ENCODE assay signal across 21 cellular contexts in genomic region chr10:66827353-66827752, GRCh38.
DNase-seq lines count a peak whose midpoint lies in the region; ATAC-seq and TF ChIP-seq lines count a peak whose summit lies in the region.
"Had no signal": no experiment of that assay in that cellular context is flagged by ENCODE, and none has a peak within 500 bp of the region (broad histone marks: within the 10 kb centered on the region; RNA-seq: fewer than 3 reads in every experiment).

No MANE protein-coding gene starts in this region.

- intact Hi-C loops in thyroid gland (cut with DNase I) (no loop called here), stomach (cut with DNase I; ENCODE audit: low total_unique reads) (no loop called here)

- H4K8ac ChIP-seq in mesenchymal stem cell (ENCODE audit: low read length), result no peak overlapping the region

- no peaks in the 10 kb centered on the region for H3K36me3 ChIP-seq in mesenchymal stem cell (ENCODE audit: control insufficient read depth in 1 of 2, insufficient read depth in 2 of 2, low read depth in 1 of 2, low read length in 2 of 2)
- no peaks in the 10 kb centered on the region for H3K36me3 ChIP-seq in thyroid gland
- H3K36me3 ChIP-seq in stomach, result no peaks in the 10 kb centered on the region
- H3K36me3 ChIP-seq: BLaER1, heart right ventricle, upper lobe of left lung had no signal

- H3K27me3 Mint-ChIP-seq in chondrocyte (ENCODE audit: low read depth), result no peaks in the 10 kb centered on the region
- H3K27me3 Mint-ChIP-seq: activated CD4-positive, alpha-beta T cell treated with anti-CD3 and anti-CD28 coated beads, Interleukin-2, amount 10 ng/mL, durations not matched to agents 24 days and 14 days; effector memory CD8-positive, alpha-beta T cell; naive thymus-derived CD4-positive, alpha-beta T cell had no signal

- no peak overlapping the region for H2BK12ac ChIP-seq in mesenchymal stem cell (ENCODE audit: low read length in 2 of 2)

- H3K4ac ChIP-seq in mesenchymal stem cell (ENCODE audit: low read depth in 1 of 2, low read length in 2 of 2), result no peak overlapping the region

- H2BK15ac ChIP-seq in mesenchymal stem cell (ENCODE audit: low read depth, poor library complexity, severe bottlenecking), result no peak overlapping the region

- H3K36me3 Mint-ChIP-seq in chondrocyte (ENCODE audit: low read depth), result no peaks in the 10 kb centered on the region
- H3K36me3 Mint-ChIP-seq: naive thymus-derived CD4-positive, alpha-beta T cell had no signal

- no peaks in the 10 kb centered on the region for H3K9me3 Mint-ChIP-seq in chondrocyte (ENCODE audit: low read depth)
- H3K9me3 Mint-ChIP-seq: activated CD4-positive, alpha-beta T cell treated with anti-CD3 and anti-CD28 coated beads, Interleukin-2, amount 10 ng/mL, durations not matched to agents 24 days and 14 days had no signal

- no peak overlapping the region for H3K14ac ChIP-seq in mesenchymal stem cell (ENCODE audit: low read length in 2 of 2)

- H3K23ac ChIP-seq in mesenchymal stem cell (ENCODE audit: low read length in 2 of 2), result no peak overlapping the region

- H4K91ac ChIP-seq in mesenchymal stem cell (ENCODE audit: low read length), result no peak overlapping the region

- WGBS in mesenchymal stem cell, result no CpG with 5 or more reads among the region's 1 CpG
- WGBS in thyroid gland, 2 donors, result 69 to 83% methylated on average over 1 of the region's 1 CpG
- WGBS in stomach, 5 donors, result 59 to 85% (median 72%) methylated on average over 1 of the region's 1 CpG

- H2AFZ ChIP-seq in mesenchymal stem cell (ENCODE audit: low read depth, low read length), result no peak overlapping the region

- H3K18ac ChIP-seq in mesenchymal stem cell (ENCODE audit: low read depth in 1 of 2, low read length in 2 of 2), result no peak overlapping the region

- H2BK5ac ChIP-seq in mesenchymal stem cell (ENCODE audit: low read depth, low read length, poor library complexity, severe bottlenecking), result no peak overlapping the region

- H3K4me1 ChIP-seq in mesenchymal stem cell (ENCODE audit: control insufficient read depth, insufficient read depth, low read depth, low read length), result peaks cover 2% of the 10 kb centered on the region
- no peaks in the 10 kb centered on the region for H3K4me1 ChIP-seq in thyroid gland
- H3K4me1 ChIP-seq in stomach, result no peaks in the 10 kb centered on the region
- H3K4me1 ChIP-seq: BLaER1, upper lobe of left lung had no signal

- H3K9me3 ChIP-seq in mesenchymal stem cell (ENCODE audit: control insufficient read depth, low read length), result no peaks in the 10 kb centered on the region
- no peaks in the 10 kb centered on the region for H3K9me3 ChIP-seq in thyroid gland
- no peaks in the 10 kb centered on the region for H3K9me3 ChIP-seq in stomach
- H3K9me3 ChIP-seq: BLaER1, heart right ventricle, upper lobe of left lung had no signal

- H3K4me1 Mint-ChIP-seq in chondrocyte (ENCODE audit: low read depth), result peaks cover 17% of the 10 kb centered on the region
- H3K4me1 Mint-ChIP-seq: activated CD4-positive, alpha-beta T cell treated with anti-CD3 and anti-CD28 coated beads, Interleukin-2, amount 10 ng/mL, durations not matched to agents 24 days and 14 days; naive thymus-derived CD4-positive, alpha-beta T cell; T-helper 17 cell had no signal

- no peak overlapping the region for H3K4me2 ChIP-seq in mesenchymal stem cell (ENCODE audit: low read length, poor library complexity, severe bottlenecking)
- H3K4me2 ChIP-seq: BLaER1 had no signal

- no peak overlapping the region for H3K27ac ChIP-seq in mesenchymal stem cell (ENCODE audit: low read length, poor library complexity, severe bottlenecking)
- H3K27ac ChIP-seq in thyroid gland, result no peak overlapping the region
- H3K27ac ChIP-seq in stomach, result no peak overlapping the region
- H3K27ac ChIP-seq: BLaER1, heart right ventricle, upper lobe of left lung had no signal

- TF ChIP-seq POLR2A in thyroid gland (IDR thresholded peaks at IDR 0.05), result no peak
- TF ChIP-seq POLR2A in stomach (IDR thresholded peaks at IDR 0.05), result no peak

- TF ChIP-seq CTCF in chondrocyte (IDR thresholded peaks at IDR 0.05), result no peak
- no peak for TF ChIP-seq CTCF in thyroid gland (IDR thresholded peaks at IDR 0.05)
- TF ChIP-seq CTCF in stomach (IDR thresholded peaks at IDR 0.05), result no peak

- H2BK120ac ChIP-seq in mesenchymal stem cell (ENCODE audit: low read depth, low read length), result no peak overlapping the region

- no peaks in the 10 kb centered on the region for H3K27me3 ChIP-seq in mesenchymal stem cell (ENCODE audit: control insufficient read depth in 1 of 2, insufficient read depth in 1 of 2, low read length in 2 of 2)
- no peaks in the 10 kb centered on the region for H3K27me3 ChIP-seq in thyroid gland
- no peaks in the 10 kb centered on the region for H3K27me3 ChIP-seq in stomach
- H3K27me3 ChIP-seq: BLaER1, heart right ventricle, upper lobe of left lung had no signal

- DNase-seq in Daoy (ENCODE audit: low read depth) (peak; percentile 22), NCI-H460 (ENCODE audit: extremely low read depth, low read depth) (peak; percentile 15), chondrocyte (ENCODE audit: low spot score) (no peak), mesenchymal stem cell (peak; percentile 18), thyroid gland (no peak), stomach (no peak)
- DNase-seq in activated CD4-positive, alpha-beta T cell treated with anti-CD3 and anti-CD28 coated beads, Interleukin-2, amount 50 U/mL, for 1 hour, result no peak
- DNase-seq: activated CD4-positive, alpha-beta T cell treated with anti-CD3 and anti-CD28 coated beads, Interleukin-2, amount 10 ng/mL, durations not matched to agents 24 days and 14 days; activated T-cell treated with anti-CD3 and anti-CD28 coated beads, Interleukin-2, amount 50 U/mL, for 1 hour; amygdala; effector memory CD8-positive, alpha-beta T cell; heart right ventricle; left colon; naive thymus-derived CD4-positive, alpha-beta T cell; NCI-H1436 treated with DMSO at 0.1 percent for 48 hours; NCI-H446 treated with DMSO at 0.1 percent for 48 hours; T-helper 17 cell; upper lobe of left lung had no signal

- peak overlapping the region; percentile 79 for H3K27ac Mint-ChIP-seq in chondrocyte (ENCODE audit: unreplicated experiment)
- H3K27ac Mint-ChIP-seq: activated CD4-positive, alpha-beta T cell treated with anti-CD3 and anti-CD28 coated beads, Interleukin-2, amount 10 ng/mL, durations not matched to agents 24 days and 14 days; effector memory CD8-positive, alpha-beta T cell; naive thymus-derived CD4-positive, alpha-beta T cell; T-helper 17 cell had no signal

- H3K79me1 ChIP-seq in mesenchymal stem cell (replicated peaks; ENCODE audit: low read length, poor library complexity, severe bottlenecking), result no peaks in the 10 kb centered on the region

- no peak overlapping the region for H2AK5ac ChIP-seq in mesenchymal stem cell (ENCODE audit: low read length, severe bottlenecking)

- H3K4me3 ChIP-seq in mesenchymal stem cell (ENCODE audit: insufficient read depth in 1 of 2, low read depth in 1 of 2, low read length in 2 of 2), result peak overlapping the region in 1 of 2 experiments; percentile 44
- H3K4me3 ChIP-seq in thyroid gland (replicated peaks in 1 of 3), result no peak overlapping the region
- no peak overlapping the region for H3K4me3 ChIP-seq in stomach
- H3K4me3 ChIP-seq: BLaER1, heart right ventricle, upper lobe of left lung had no signal

- TF ChIP-seq EP300 in stomach (IDR thresholded peaks at IDR 0.05), result no peak

- H3K4me3 Mint-ChIP-seq in chondrocyte (ENCODE audit: unreplicated experiment), result no peak overlapping the region
- H3K4me3 Mint-ChIP-seq: activated CD4-positive, alpha-beta T cell treated with anti-CD3 and anti-CD28 coated beads, Interleukin-2, amount 10 ng/mL, durations not matched to agents 24 days and 14 days; effector memory CD8-positive, alpha-beta T cell; naive thymus-derived CD4-positive, alpha-beta T cell; T-helper 17 cell had no signal

- no peak for ATAC-seq in GM18498 (IDR thresholded peaks at IDR 0.05; ENCODE audit: unreplicated experiment)
- ATAC-seq: effector memory CD8-positive, alpha-beta T cell; heart right ventricle; left colon; naive thymus-derived CD4-positive, alpha-beta T cell; Panc1; T-helper 17 cell had no signal

- H3K9ac ChIP-seq in mesenchymal stem cell (ENCODE audit: low read length), result peak overlapping the region; percentile 3
- H3K9ac ChIP-seq: BLaER1 had no signal

Comparison
In these comparisons a context has a peak if more than half of its experiments do, and no peak if none do; other contexts are left out.
1. DNase-seq: peak in Daoy (single experiment), NCI-H460 (single experiment) and mesenchymal stem cell (single experiment); none in chondrocyte (single experiment), activated CD4-positive, alpha-beta T cell treated with anti-CD3 and anti-CD28 coated beads, Interleukin-2, amount 50 U/mL, for 1 hour (single experiment), thyroid gland (0 of 2) and stomach (single experiment).